Comparison of ENCODE assay signal across 18 cellular contexts in genomic region chr10:82318533-82318932, GRCh38.
"Had no signal": no experiment of that assay in that cellular context is flagged by ENCODE, and none has a peak within 500 bp of the region (broad histone marks: within the 10 kb centered on the region; RNA-seq: fewer than 3 reads in every experiment).

No MANE protein-coding gene starts in this region.

- H3K9me3 Mint-ChIP-seq: activated CD4-positive, alpha-beta T cell treated with anti-CD3 and anti-CD28 coated beads, Interleukin-2, amount 10 ng/mL, durations not matched to agents 7 days and 5 days had no signal

- H3K36me3 Mint-ChIP-seq: activated naive CD8-positive, alpha-beta T cell treated with anti-CD3 and anti-CD28 coated beads, Interleukin-2, amount 10 ng/mL, durations not matched to agents 7 days and 5 days; T-cell had no signal

- H3K27ac ChIP-seq: adrenal gland, KMS-11, SK-N-MC, VCaP had no signal

- H3K4me2 ChIP-seq: KMS-11 had no signal

- DNase-seq: activated CD4-positive, alpha-beta memory T cell treated with anti-CD3 and anti-CD28 coated beads, Interleukin-2, amount 10 ng/mL, durations not matched to agents 7 days and 5 days; activated CD4-positive, alpha-beta T cell treated with anti-CD3 and anti-CD28 coated beads, Interleukin-2, amount 10 ng/mL, durations not matched to agents 7 days and 5 days; activated CD4-positive, CD25-positive, alpha-beta regulatory T cell; activated naive CD4-positive, alpha-beta T cell treated with anti-CD3 and anti-CD28 coated beads, Interleukin-2, amount 50 U/mL, for 16 hours; activated naive CD8-positive, alpha-beta T cell treated with anti-CD3 and anti-CD28 coated beads, Interleukin-2, amount 10 ng/mL, durations not matched to agents 7 days and 5 days; activated T-cell treated with anti-CD3 and anti-CD28 coated beads for 4 hours; activated T-cell treated with anti-CD3 and anti-CD28 coated beads, Interleukin-2, amount 50 U/mL, for 48 hours; adrenal gland; NCI-H1092; NCI-H1417; NCI-H1930; NCI-H2107; SIG-M5; T-cell; T-helper 2 cell had no signal

- H3K9ac ChIP-seq: KMS-11 had no signal

- H3K9me3 ChIP-seq: adrenal gland had no signal

- H3K4me3 ChIP-seq: adrenal gland, SK-N-MC had no signal

- H3K36me3 ChIP-seq: adrenal gland had no signal

- H3K4me1 ChIP-seq: adrenal gland had no signal

- H3K27me3 Mint-ChIP-seq: activated CD4-positive, alpha-beta memory T cell treated with anti-CD3 and anti-CD28 coated beads, Interleukin-2, amount 10 ng/mL, durations not matched to agents 7 days and 5 days; activated CD4-positive, alpha-beta T cell treated with anti-CD3 and anti-CD28 coated beads, Interleukin-2, amount 10 ng/mL, durations not matched to agents 7 days and 5 days; activated naive CD8-positive, alpha-beta T cell treated with anti-CD3 and anti-CD28 coated beads, Interleukin-2, amount 10 ng/mL, durations not matched to agents 7 days and 5 days; T-cell had no signal

- H3K4me3 Mint-ChIP-seq: activated CD4-positive, alpha-beta memory T cell treated with anti-CD3 and anti-CD28 coated beads, Interleukin-2, amount 10 ng/mL, durations not matched to agents 7 days and 5 days; activated CD4-positive, alpha-beta T cell treated with anti-CD3 and anti-CD28 coated beads, Interleukin-2, amount 10 ng/mL, durations not matched to agents 7 days and 5 days; activated naive CD8-positive, alpha-beta T cell treated with anti-CD3 and anti-CD28 coated beads, Interleukin-2, amount 10 ng/mL, durations not matched to agents 7 days and 5 days; T-cell had no signal

- H3K27ac Mint-ChIP-seq: activated CD4-positive, alpha-beta memory T cell treated with anti-CD3 and anti-CD28 coated beads, Interleukin-2, amount 10 ng/mL, durations not matched to agents 7 days and 5 days; activated CD4-positive, alpha-beta T cell treated with anti-CD3 and anti-CD28 coated beads, Interleukin-2, amount 10 ng/mL, durations not matched to agents 7 days and 5 days; activated naive CD8-positive, alpha-beta T cell treated with anti-CD3 and anti-CD28 coated beads, Interleukin-2, amount 10 ng/mL, durations not matched to agents 7 days and 5 days; T-cell had no signal

- H3K4me1 Mint-ChIP-seq: activated CD4-positive, alpha-beta memory T cell treated with anti-CD3 and anti-CD28 coated beads, Interleukin-2, amount 10 ng/mL, durations not matched to agents 7 days and 5 days; activated CD4-positive, alpha-beta T cell treated with anti-CD3 and anti-CD28 coated beads, Interleukin-2, amount 10 ng/mL, durations not matched to agents 7 days and 5 days; activated naive CD8-positive, alpha-beta T cell treated with anti-CD3 and anti-CD28 coated beads, Interleukin-2, amount 10 ng/mL, durations not matched to agents 7 days and 5 days; T-cell had no signal

- H3K27me3 ChIP-seq: adrenal gland had no signal
